1 cellular context compared by ENCODE assay signal in genomic region chr7:137287651-137288258, GRCh38.
TF ChIP-seq lines count a peak whose summit lies in the region.

No MANE protein-coding gene starts in this region.

TF ChIP-seq in IMR-90, 13 proteins besides CTCF, POLR2A, EP300 and RAD21 (continued from another document):
- no peak for TF ChIP-seq USF2 (IDR thresholded peaks at IDR 0.05; ENCODE audit: low read depth, low read length)
- TF ChIP-seq RFX5 (IDR thresholded peaks at IDR 0.05; ENCODE audit: low read depth, low read length): no peak
- no peak for TF ChIP-seq MAFK (IDR thresholded peaks at IDR 0.05; ENCODE audit: low read depth, low read length)
- no peak for TF ChIP-seq MAZ (IDR thresholded peaks at IDR 0.05; ENCODE audit: borderline replicate concordance, low read depth, low read length)
